ENCODE assay signal across 18 cellular contexts in genomic region chr12:47383942-47384341, GRCh38.
DNase-seq lines count a peak whose midpoint lies in the region; ATAC-seq, FAIRE-seq and TF ChIP-seq lines count a peak whose summit lies in the region.
"Had no signal": no experiment of that assay in that cellular context is flagged by ENCODE, and none has a peak within 500 bp of the region (broad histone marks: within the 10 kb centered on the region; RNA-seq: fewer than 3 reads in every experiment).

No MANE protein-coding gene starts in this region.

- no peak for FAIRE-seq in RCC 7860 (lab: Jason Lieb, UNC)

- peaks cover 4 to 6% of the 10 kb centered on the region in 2 donors for H3K9me3 Mint-ChIP-seq in activated T-cell treated with anti-CD3 and anti-CD28 coated beads, Interleukin-2, amount 50 U/mL, for 72 hours
- peaks cover 5 to 11% of the 10 kb centered on the region in 2 donors for H3K9me3 Mint-ChIP-seq in stimulated activated naive B cell treated with anti-CD40 and anti-IgM and Interleukin-4, amounts not matched to agents 10 μg/mL and 1 μg/mL and 100 μg/mL, for 72 hours
- H3K9me3 Mint-ChIP-seq: immature natural killer cell had no signal

- peak in 1 of 2 donors; percentile 27 for ATAC-seq in activated T-cell treated with anti-CD3 and anti-CD28 coated beads, Interleukin-2, amount 50 U/mL, for 72 hours (replicated peaks in 1 of 2)
- peak in 1 of 2 donors; percentile 35 for ATAC-seq in stimulated activated naive B cell treated with anti-CD40 and anti-IgM and Interleukin-4, amounts not matched to agents 10 μg/mL and 1 μg/mL and 100 μg/mL, for 72 hours (replicated peaks)
- no peak for ATAC-seq in mucosa of descending colon

- H3K9me3 ChIP-seq in fibroblast of lung (ENCODE audit: control insufficient read depth, insufficient read depth, low read depth, low read length): no peaks in the 10 kb centered on the region
- no peaks in the 10 kb centered on the region for H3K9me3 ChIP-seq in mucosa of descending colon
- H3K9me3 ChIP-seq: esophagus squamous epithelium, upper lobe of left lung had no signal

- no peak overlapping the region for H3K27ac ChIP-seq in fibroblast of lung (ENCODE audit: insufficient read depth, low read length)
- H3K27ac ChIP-seq: esophagus squamous epithelium, PC-9, skin epidermis, upper lobe of left lung had no signal

- H3K27me3 ChIP-seq in fibroblast of lung (ENCODE audit: control insufficient read depth, insufficient read depth, low read length): no peaks in the 10 kb centered on the region
- H3K27me3 ChIP-seq: esophagus squamous epithelium, upper lobe of left lung had no signal

- no peaks in the 10 kb centered on the region for H4K20me1 ChIP-seq in fibroblast of lung (ENCODE audit: control insufficient read depth, extremely low read depth, insufficient read depth, low read length)

- TF ChIP-seq CTCF in fibroblast of lung (conservative IDR thresholded peaks at IDR 0.05 in 1 of 2, IDR thresholded peaks at IDR 0.05 in 1 of 2; ENCODE audit: low read depth in 1 of 2, low read length in 2 of 2) (no peak), mucosa of descending colon (IDR thresholded peaks at IDR 0.05) (no peak)

- H3K4me2 ChIP-seq in fibroblast of lung (ENCODE audit: extremely low read depth, insufficient read depth, low read length): no peak overlapping the region
- H3K4me2 ChIP-seq: PC-9 had no signal

- intact Hi-C loops in mucosa of descending colon (cut with DNase I, micrococcal nuclease): no loop called here

- H3K4me3 ChIP-seq in fibroblast of lung (replicated peaks in 1 of 4; ENCODE audit: control extremely low read depth in 1 of 4, insufficient read depth in 1 of 4, low read depth in 3 of 4, low read length in 4 of 4) (no peak overlapping the region), mucosa of descending colon (no peak overlapping the region)
- H3K4me3 ChIP-seq: esophagus squamous epithelium, PC-9, skin epidermis, upper lobe of left lung had no signal

- H3K4me3 Mint-ChIP-seq in activated T-cell treated with anti-CD3 and anti-CD28 coated beads, Interleukin-2, amount 50 U/mL, for 72 hours: peak overlapping the region; percentile 9 to 83
- H3K4me3 Mint-ChIP-seq in stimulated activated naive B cell treated with anti-CD40 and anti-IgM and Interleukin-4, amounts not matched to agents 10 μg/mL and 1 μg/mL and 100 μg/mL, for 72 hours: no peak overlapping the region
- H3K4me3 Mint-ChIP-seq: immature natural killer cell had no signal

- no peak for DNase-seq in activated T-cell treated with anti-CD3 and anti-CD28 coated beads, Interleukin-2, amount 50 U/mL, for 72 hours
- DNase-seq in activated T-cell treated with anti-CD3 and anti-CD28 coated beads for 4 hours: no peak
- peak; percentile 32 for DNase-seq in RCC 7860 (ENCODE audit: low spot score)
- DNase-seq in fibroblast of lung (ENCODE audit: low read depth in 2 of 2): peak; percentile 63 to 78
- DNase-seq in stimulated activated naive B cell treated with anti-CD40 and anti-IgM and Interleukin-4, amounts not matched to agents 10 μg/mL and 1 μg/mL and 100 μg/mL, for 72 hours: no peak
- DNase-seq in mucosa of descending colon: no peak
- DNase-seq in occipital lobe (lab: John Stamatoyannopoulos, UW): no peak
- no peak for DNase-seq in activated effector memory CD4-positive, alpha-beta T cell treated with anti-CD3 and anti-CD28 coated beads, Interleukin-2, amount 50 U/mL, for 16 hours
- DNase-seq: central memory CD4-positive, alpha-beta T cell; DND-41; esophagus squamous epithelium; immature natural killer cell; KBM-7; NCI-H2081 treated with DMSO at 0.1 percent for 48 hours; PC-9; T1000; upper lobe of left lung had no signal

- no peaks in the 10 kb centered on the region for H3K27me3 Mint-ChIP-seq in activated T-cell treated with anti-CD3 and anti-CD28 coated beads, Interleukin-2, amount 50 U/mL, for 72 hours (ENCODE audit: low read depth)
- H3K27me3 Mint-ChIP-seq in stimulated activated naive B cell treated with anti-CD40 and anti-IgM and Interleukin-4, amounts not matched to agents 10 μg/mL and 1 μg/mL and 100 μg/mL, for 72 hours: no peaks in the 10 kb centered on the region

- peaks cover 4 to 13% of the 10 kb centered on the region in 2 donors for H3K36me3 Mint-ChIP-seq in activated T-cell treated with anti-CD3 and anti-CD28 coated beads, Interleukin-2, amount 50 U/mL, for 72 hours (ENCODE audit: insufficient read depth in 2 of 2)
- peaks cover 17 to 58% of the 10 kb centered on the region in 2 donors for H3K36me3 Mint-ChIP-seq in stimulated activated naive B cell treated with anti-CD40 and anti-IgM and Interleukin-4, amounts not matched to agents 10 μg/mL and 1 μg/mL and 100 μg/mL, for 72 hours
- H3K36me3 Mint-ChIP-seq: immature natural killer cell had no signal

- H3K4me1 ChIP-seq in fibroblast of lung (ENCODE audit: control insufficient read depth, extremely low read depth, insufficient read depth, low read length) (no peaks in the 10 kb centered on the region), mucosa of descending colon (ENCODE audit: low read depth) (no peaks in the 10 kb centered on the region)

- H2AFZ ChIP-seq in fibroblast of lung (ENCODE audit: low read length): peak overlapping the region; percentile 50
- H2AFZ ChIP-seq: PC-9 had no signal

- peaks cover 70% of the 10 kb centered on the region for H3K4me1 Mint-ChIP-seq in activated T-cell treated with anti-CD3 and anti-CD28 coated beads, Interleukin-2, amount 50 U/mL, for 72 hours (ENCODE audit: low read depth)
- peaks cover 44 to 65% of the 10 kb centered on the region in 2 donors for H3K4me1 Mint-ChIP-seq in stimulated activated naive B cell treated with anti-CD40 and anti-IgM and Interleukin-4, amounts not matched to agents 10 μg/mL and 1 μg/mL and 100 μg/mL, for 72 hours

- H3K27ac Mint-ChIP-seq in activated T-cell treated with anti-CD3 and anti-CD28 coated beads, Interleukin-2, amount 50 U/mL, for 72 hours: peak overlapping the region; percentile 99
- peak overlapping the region; percentile 47 for H3K27ac Mint-ChIP-seq in stimulated activated naive B cell treated with anti-CD40 and anti-IgM and Interleukin-4, amounts not matched to agents 10 μg/mL and 1 μg/mL and 100 μg/mL, for 72 hours

- H3K36me3 ChIP-seq in fibroblast of lung (ENCODE audit: control insufficient read depth, insufficient read depth, low read length) (no peaks in the 10 kb centered on the region), mucosa of descending colon (ENCODE audit: low read depth) (no peaks in the 10 kb centered on the region)
- H3K36me3 ChIP-seq: esophagus squamous epithelium, upper lobe of left lung had no signal

- H3K9ac ChIP-seq in fibroblast of lung (ENCODE audit: insufficient read depth, low read length): no peak overlapping the region

- no peaks in the 10 kb centered on the region for H3K79me2 ChIP-seq in fibroblast of lung (ENCODE audit: control insufficient read depth, insufficient read depth, low read length)

Comparison
In these comparisons a context has a peak if more than half of its experiments do, and no peak if none do; other contexts are left out.
1. DNase-seq: peak in RCC 7860 (single experiment) and fibroblast of lung (2 of 2); none in activated T-cell treated with anti-CD3 and anti-CD28 coated beads, Interleukin-2, amount 50 U/mL, for 72 hours (0 of 2), activated T-cell treated with anti-CD3 and anti-CD28 coated beads for 4 hours (single experiment), stimulated activated naive B cell treated with anti-CD40 and anti-IgM and Interleukin-4, amounts not matched to agents 10 μg/mL and 1 μg/mL and 100 μg/mL, for 72 hours (single experiment), mucosa of descending colon (0 of 3), occipital lobe (single experiment) and activated effector memory CD4-positive, alpha-beta T cell treated with anti-CD3 and anti-CD28 coated beads, Interleukin-2, amount 50 U/mL, for 16 hours (single experiment).
2. H3K4me3 Mint-ChIP-seq: peak in activated T-cell treated with anti-CD3 and anti-CD28 coated beads, Interleukin-2, amount 50 U/mL, for 72 hours (2 of 2); none in stimulated activated naive B cell treated with anti-CD40 and anti-IgM and Interleukin-4, amounts not matched to agents 10 μg/mL and 1 μg/mL and 100 μg/mL, for 72 hours (0 of 2).